In genomic region chr11:102114032-102114431, GRCh38 we compare ENCODE assay signal across 16 cellular contexts. TPM values are rescaled to one million over a fixed set of nuclear protein-coding genes. Genes with fewer than 3 reads are reported as not detected.
DNase-seq lines count a peak whose midpoint lies in the region; ATAC-seq, FAIRE-seq and TF ChIP-seq lines count a peak whose summit lies in the region.
"Had no signal": no experiment of that assay in that cellular context is flagged by ENCODE, and none has a peak within 500 bp of the region (broad histone marks: within the 10 kb centered on the region; RNA-seq: fewer than 3 reads in every experiment).

No MANE protein-coding gene starts in this region.

- 37 to 39% methylated on average over 4 of the region's 4 CpGs for WGBS in aorta, 2 donors

- FAIRE-seq in H54 (lab: Jason Lieb, UNC) = no peak
- FAIRE-seq: GM12878 had no signal

- TF ChIP-seq CTCF in AG10803 (conservative IDR thresholded peaks at IDR 0.05; ENCODE audit: low read length) (no peak), RWPE2 (IDR thresholded peaks at IDR 0.05; ENCODE audit: poor library complexity, severe bottlenecking) (no peak), fibroblast of the aortic adventitia (IDR thresholded peaks at IDR 0.05; ENCODE audit: insufficient read depth, low read length) (no peak), progenitor cell of endocrine pancreas (IDR thresholded peaks at IDR 0.05; ENCODE audit: unreplicated experiment) (no peak)

- H3K9me3 ChIP-seq in RWPE2 (ENCODE audit: severe bottlenecking) (no peaks in the 10 kb centered on the region), aorta (ENCODE audit: control insufficient read depth, low read length) (no peaks in the 10 kb centered on the region)

- peak overlapping the region; percentile 95 for H3K27ac Mint-ChIP-seq in progenitor cell of endocrine pancreas
- H3K27ac Mint-ChIP-seq: activated naive CD8-positive, alpha-beta T cell had no signal

- no peak for ATAC-seq in RWPE2 (ENCODE audit: low read depth)
- ATAC-seq in left lobe of liver = no peak
- no peak for ATAC-seq in HG02885 (IDR thresholded peaks at IDR 0.05; ENCODE audit: poor library complexity, unreplicated experiment)
- ATAC-seq in aorta (ENCODE audit: low FRiP score) = no peak
- ATAC-seq: GM12878, left colon had no signal

- no peak for TF ChIP-seq POLR2A in H54 (IDR thresholded peaks at IDR 0.05; ENCODE audit: low read depth, low read length)

- H3K4me1 ChIP-seq in RWPE2 (ENCODE audit: insufficient read depth, poor library complexity, severe bottlenecking) = peaks cover 60% of the 10 kb centered on the region
- H3K4me1 ChIP-seq in aorta (ENCODE audit: control insufficient read depth in 1 of 2, insufficient read depth in 2 of 2, low read length in 2 of 2) = peaks cover 3 to 7% of the 10 kb centered on the region in 2 donors

- peak overlapping the region; percentile 98 for H3K27ac ChIP-seq in RWPE2 (ENCODE audit: poor library complexity, severe bottlenecking)
- no peak overlapping the region for H3K27ac ChIP-seq in aorta (ENCODE audit: low read depth in 1 of 2, low read length in 2 of 2)

- H3K4me3 ChIP-seq in AG10803 (ENCODE audit: low read length) (peak overlapping the region; percentile 23), RWPE2 (ENCODE audit: severe bottlenecking) (no peak overlapping the region), fibroblast of the aortic adventitia (ENCODE audit: low read depth, low read length) (peak overlapping the region; percentile 34), aorta (ENCODE audit: low read length in 2 of 2) (peak overlapping the region in 1 of 2 donors; percentile 30)
- H3K4me3 ChIP-seq: GM12878 had no signal

- peaks cover 4% of the 10 kb centered on the region for H3K36me3 Mint-ChIP-seq in progenitor cell of endocrine pancreas (ENCODE audit: insufficient read depth)
- H3K36me3 Mint-ChIP-seq: activated naive CD8-positive, alpha-beta T cell had no signal

- H3K36me3 ChIP-seq in RWPE2 (ENCODE audit: low read depth) (peaks cover 56% of the 10 kb centered on the region), aorta (ENCODE audit: control insufficient read depth in 1 of 2, insufficient read depth in 2 of 2, low read length in 1 of 2) (no peaks in the 10 kb centered on the region)

- H3K27me3 ChIP-seq in RWPE2 (ENCODE audit: insufficient read depth, poor library complexity, severe bottlenecking) (no peaks in the 10 kb centered on the region), aorta (ENCODE audit: control insufficient read depth in 1 of 2, insufficient read depth in 2 of 2, low read length in 1 of 2) (no peaks in the 10 kb centered on the region)

- peak overlapping the region; percentile 76 for H3K4me3 Mint-ChIP-seq in progenitor cell of endocrine pancreas (ENCODE audit: low read depth)
- H3K4me3 Mint-ChIP-seq: activated naive CD8-positive, alpha-beta T cell had no signal

- DNase-seq in AG10803 (ENCODE audit: low read depth) (no peak), RWPE2 (ENCODE audit: low spot score) (no peak), fibroblast of the aortic adventitia (ENCODE audit: low read depth) (no peak), progenitor cell of endocrine pancreas (ENCODE audit: low spot score, unreplicated experiment) (no peak), left lobe of liver (ENCODE audit: low spot score) (no peak), aorta (no peak), H54 (ENCODE audit: insufficient read length, low spot score) (no peak)
- DNase-seq: DND-41, dorsolateral prefrontal cortex, glutamatergic neuron, left colon, NCI-H2029, occipital lobe had no signal

- H3K27me3 Mint-ChIP-seq in progenitor cell of endocrine pancreas = no peaks in the 10 kb centered on the region

- H3K4me1 Mint-ChIP-seq in progenitor cell of endocrine pancreas (ENCODE audit: low read depth) = peaks cover 54% of the 10 kb centered on the region

- H3K9me3 Mint-ChIP-seq in progenitor cell of endocrine pancreas (ENCODE audit: low read depth) = no peaks in the 10 kb centered on the region

- intact Hi-C loops in aorta (cut with DNase I) = loop anchor here (5.0 to 10.0 kb wide), 4 partner anchors 58 to 199 kb away; partner anchors contain the start of genes ANGPTL5 (in 1 of the 2) and CEP126 (in 1 of the 2)

RNA-seq across cellular contexts. Expression of gene YAP1, which starts 3.8 kb away (rescaled TPM):
- total RNA-seq in fibroblast of the aortic adventitia (ENCODE audit: low replicate concordance) (158 and 169 TPM in 2 replicates), progenitor cell of endocrine pancreas (199 and 204 TPM in 2 replicates), left lobe of liver (18.2 TPM), aorta (100 to 1,000 TPM; 215 to 393 TPM)
- polyA plus RNA-seq in aorta = 10 to 100 TPM; 76.0 to 77.5 TPM
